ENCODE assay signal across 21 cellular contexts in genomic region chr2:176500921-176501320, GRCh38.
DNase-seq lines count a peak whose midpoint lies in the region; ATAC-seq and TF ChIP-seq lines count a peak whose summit lies in the region.
"Had no signal": no experiment of that assay in that cellular context is flagged by ENCODE, and none has a peak within 500 bp of the region (broad histone marks: within the 10 kb centered on the region; RNA-seq: fewer than 3 reads in every experiment).

No MANE protein-coding gene starts in this region.

- DNase-seq in BJ (ENCODE audit: low read depth) = peak; percentile 67
- DNase-seq in GM04504 (ENCODE audit: low read depth) = peak; percentile 77
- peak; percentile 18 to 71 for DNase-seq in fibroblast of lung (ENCODE audit: low read depth in 2 of 2)
- DNase-seq in sciatic nerve (ENCODE audit: low spot score) = no peak
- DNase-seq in transverse colon = no peak
- no peak for DNase-seq in HT-29 (ENCODE audit: low spot score)
- no peak for DNase-seq in kidney glomerular epithelial cell (lab: John Stamatoyannopoulos, UW)
- DNase-seq in activated CD4-positive, alpha-beta T cell treated with anti-CD3 and anti-CD28 coated beads, Interleukin-2, amount 50 U/mL, for 4 hours = no peak
- DNase-seq: activated CD4-positive, alpha-beta T cell treated with anti-CD3 and anti-CD28 coated beads, Interleukin-2, amount 10 ng/mL, durations not matched to agents 24 days and 14 days; activated CD8-positive, alpha-beta memory T cell treated with anti-CD3 and anti-CD28 coated beads, Interleukin-2, amount 50 U/mL, for 4 hours; KBM-7; left colon; NCI-H1436 treated with DMSO at 0.1 percent for 48 hours; NCI-H82; SHP77 treated with DMSO at 0.1 percent for 48 hours; spleen; stimulated activated CD4-positive, alpha-beta T cell treated with anti-CD3 and anti-CD28 coated beads, Interleukin-4, amount 100 ng/mL, for 24 hours; T-helper 1 cell had no signal

- no peak for TF ChIP-seq POLR2A in transverse colon (IDR thresholded peaks at IDR 0.05)

- H3K27ac ChIP-seq in fibroblast of lung (ENCODE audit: insufficient read depth, low read length) = no peak overlapping the region
- H3K27ac ChIP-seq in transverse colon = no peak overlapping the region
- H3K27ac ChIP-seq: prostate gland, spleen had no signal

- peak; percentile 64 for ATAC-seq in sciatic nerve
- ATAC-seq: GM12878 had no signal

- H3K4me1 ChIP-seq in fibroblast of lung (ENCODE audit: control insufficient read depth, extremely low read depth, insufficient read depth, low read length) (no peaks in the 10 kb centered on the region), transverse colon (peaks cover 0 to 42% (median 23%) of the 10 kb centered on the region in 4 donors)
- H3K4me1 ChIP-seq: breast epithelium, prostate gland had no signal

- H3K4me3 ChIP-seq in BJ (ENCODE audit: low read depth, low read length) (no peak overlapping the region), fibroblast of lung (replicated peaks in 1 of 4; ENCODE audit: control extremely low read depth in 1 of 4, insufficient read depth in 1 of 4, low read depth in 3 of 4, low read length in 4 of 4) (no peak overlapping the region), transverse colon (no peak overlapping the region)
- H3K4me3 ChIP-seq: breast epithelium, GM12878, prostate gland, spleen had no signal

- no peaks in the 10 kb centered on the region for H4K20me1 ChIP-seq in fibroblast of lung (ENCODE audit: control insufficient read depth, extremely low read depth, insufficient read depth, low read length)

- in situ Hi-C loops in transverse colon (cut with MboI; ENCODE audit: low pct_ligation_motif_present in 1 of 4, low pct_unique_long_range_greater_than_20kb in 1 of 4, low sequenced_read_pairs in 3 of 4) = no loop called here

- intact Hi-C loops in sciatic nerve (cut with DNase I) (no loop called here), transverse colon (cut with DNase I; ENCODE audit: low total_unique reads) (no loop called here)

- TF ChIP-seq CTCF in BJ (IDR thresholded peaks at IDR 0.05; ENCODE audit: insufficient read depth, low read depth, low read length) (no peak), fibroblast of lung (conservative IDR thresholded peaks at IDR 0.05 in 1 of 2, IDR thresholded peaks at IDR 0.05 in 1 of 2; ENCODE audit: low read depth in 1 of 2, low read length in 2 of 2) (no peak), transverse colon (IDR thresholded peaks at IDR 0.05) (no peak)

- H3K9me3 ChIP-seq in fibroblast of lung (ENCODE audit: control insufficient read depth, insufficient read depth, low read depth, low read length) (no peaks in the 10 kb centered on the region), transverse colon (no peaks in the 10 kb centered on the region)
- H3K9me3 ChIP-seq: breast epithelium, prostate gland, spleen had no signal

- H3K4me2 ChIP-seq in fibroblast of lung (ENCODE audit: extremely low read depth, insufficient read depth, low read length) = no peak overlapping the region

- WGBS in transverse colon (ENCODE audit: low coverage in 1 of 2), 2 donors = 65% methylated on average over 1 of the region's 1 CpG; no CpG with 5 or more reads in 1 of the 2 donors

- no peak for TF ChIP-seq EP300 in transverse colon (IDR thresholded peaks at IDR 0.05; ENCODE audit: low read depth)

- H3K9ac ChIP-seq in fibroblast of lung (ENCODE audit: insufficient read depth, low read length) = no peak overlapping the region

- no peaks in the 10 kb centered on the region for H3K36me3 ChIP-seq in BJ (ENCODE audit: control insufficient read depth, insufficient read depth, low read length)
- H3K36me3 ChIP-seq in fibroblast of lung (ENCODE audit: control insufficient read depth, insufficient read depth, low read length) = no peaks in the 10 kb centered on the region
- no peaks in the 10 kb centered on the region for H3K36me3 ChIP-seq in transverse colon
- H3K36me3 ChIP-seq: breast epithelium, prostate gland, spleen had no signal

- no peak overlapping the region for H2AFZ ChIP-seq in fibroblast of lung (ENCODE audit: low read length)

- POLR2A ChIA-PET in BJ (lab: Charles Lee) = interaction anchor here (0.6 kb wide), 1 partner anchor 54 kb away, joined by 3 read pairs; no protein-coding TSS in a partner anchor

- peaks cover 23% of the 10 kb centered on the region for H3K27me3 ChIP-seq in BJ (ENCODE audit: control insufficient read depth, insufficient read depth, low read length)
- peaks cover 2% of the 10 kb centered on the region for H3K27me3 ChIP-seq in fibroblast of lung (ENCODE audit: control insufficient read depth, insufficient read depth, low read length)
- no peaks in the 10 kb centered on the region for H3K27me3 ChIP-seq in transverse colon
- H3K27me3 ChIP-seq: breast epithelium had no signal

- CTCF ChIA-PET in BJ (lab: Yijun Ruan, JAX) = interaction anchor here (1.3 kb wide), 1 partner anchor 361 kb away, joined by 5 read pairs; no protein-coding TSS in a partner anchor

- no peaks in the 10 kb centered on the region for H3K79me2 ChIP-seq in fibroblast of lung (ENCODE audit: control insufficient read depth, insufficient read depth, low read length)

Comparison
In these comparisons a context has a peak if more than half of its experiments do, and no peak if none do; other contexts are left out.
1. DNase-seq: peak in BJ (single experiment), GM04504 (single experiment) and fibroblast of lung (2 of 2); none in sciatic nerve (single experiment), transverse colon (single experiment), HT-29 (single experiment), kidney glomerular epithelial cell (single experiment) and activated CD4-positive, alpha-beta T cell treated with anti-CD3 and anti-CD28 coated beads, Interleukin-2, amount 50 U/mL, for 4 hours (0 of 2).